ENCODE assay signal across 8 cellular contexts in the genomic region with DNA sequence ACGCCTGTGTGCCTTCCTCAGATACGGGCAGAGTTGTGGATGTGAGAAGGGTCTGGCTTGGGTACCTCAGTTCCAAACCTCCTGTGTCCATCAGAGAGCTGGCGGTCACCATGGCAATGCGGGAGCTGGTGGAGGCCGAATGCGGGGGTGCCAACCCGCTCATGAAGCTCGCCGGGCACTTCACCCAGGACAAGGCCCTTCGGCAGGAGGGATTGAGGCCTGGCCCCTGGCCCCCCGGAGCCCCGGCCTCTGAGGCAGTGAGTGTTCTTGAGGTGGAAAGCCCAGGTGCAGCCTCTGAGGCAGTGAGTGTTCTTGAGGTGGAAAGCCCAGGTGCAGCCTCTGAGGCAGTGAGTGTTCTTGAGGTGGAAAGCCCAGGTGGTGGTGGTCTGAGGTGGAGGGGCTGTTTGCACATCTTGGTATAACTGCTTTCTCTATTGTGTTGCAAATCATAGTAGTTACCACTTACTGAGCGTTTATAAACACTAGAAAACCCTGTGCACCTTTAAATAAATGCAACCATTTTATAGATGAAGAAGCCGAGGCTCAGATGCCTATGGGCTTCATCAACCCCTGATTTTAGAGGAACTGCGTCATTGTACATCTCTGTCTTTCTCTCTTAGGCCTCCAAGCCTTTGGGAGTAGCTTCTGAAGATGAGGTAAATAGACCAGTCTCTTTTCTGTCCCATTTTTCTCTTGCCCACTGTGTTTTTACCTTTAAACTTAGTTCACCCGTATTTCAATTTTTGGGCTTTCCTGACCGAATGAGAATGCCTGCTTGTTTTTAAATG. TPM values are rescaled to one million over a fixed set of nuclear protein-coding genes. Genes with fewer than 3 reads are reported as not detected.
DNase-seq lines count a peak whose midpoint lies in the region; ATAC-seq and TF ChIP-seq lines count a peak whose summit lies in the region.

No MANE protein-coding gene starts in this region.

- no peaks in the 10 kb centered on the region for H3K27me3 ChIP-seq in CD4-positive, alpha-beta T cell (ENCODE audit: control insufficient read depth, insufficient read depth, low read length)
- no peaks in the 10 kb centered on the region for H3K27me3 ChIP-seq in duodenal mucosa (ENCODE audit: control insufficient read depth in 1 of 2, insufficient read depth in 2 of 2, low read length in 2 of 2)
- H3K27me3 ChIP-seq in thymus (ENCODE audit: control insufficient read depth, insufficient read depth): no peaks in the 10 kb centered on the region

- POLR2A ChIA-PET in CD4-positive, alpha-beta T cell (lab: Charles Lee): interaction anchor here (1.0 kb wide), 1 partner anchor 8 kb away, joined by 3 read pairs; no protein-coding TSS in a partner anchor

- TF ChIP-seq CTCF in CD4-positive, alpha-beta T cell (IDR thresholded peaks at IDR 0.05): no peak

- H3K4me3 Mint-ChIP-seq in CD4-positive, alpha-beta T cell: peak overlapping the region; percentile 98
- H3K4me3 Mint-ChIP-seq in memory B cell: peak overlapping the region; percentile 99

- H3K27ac ChIP-seq in CD4-positive, alpha-beta T cell (ENCODE audit: low read depth, low read length): peak overlapping the region; percentile 64
- no peak overlapping the region for H3K27ac ChIP-seq in duodenal mucosa (ENCODE audit: low read depth, low read length)
- peak overlapping the region; percentile 85 for H3K27ac ChIP-seq in thymus (ENCODE audit: low read depth)

- H3K36me3 ChIP-seq in duodenal mucosa (ENCODE audit: control insufficient read depth in 1 of 2, insufficient read depth in 2 of 2, low read length in 2 of 2) (peaks cover 7 to 20% of the 10 kb centered on the region in 2 donors), thymus (ENCODE audit: control insufficient read depth, insufficient read depth) (peaks cover 5% of the 10 kb centered on the region)

- H3K27me3 Mint-ChIP-seq in CD4-positive, alpha-beta T cell: no peaks in the 10 kb centered on the region
- no peaks in the 10 kb centered on the region for H3K27me3 Mint-ChIP-seq in memory B cell

- peaks cover 34% of the 10 kb centered on the region for H3K36me3 Mint-ChIP-seq in CD4-positive, alpha-beta T cell (ENCODE audit: low read depth)
- peaks cover 19% of the 10 kb centered on the region for H3K36me3 Mint-ChIP-seq in memory B cell

- CTCF ChIA-PET in CD4-positive, alpha-beta T cell (lab: Charles Lee): interaction anchor here (1.5 to 2.2 kb wide), 2 partner anchors 48 to 246 kb away, joined by 3 to 6 read pairs; no protein-coding TSS in a partner anchor

- H3K4me1 ChIP-seq in duodenal mucosa (ENCODE audit: control insufficient read depth in 1 of 2, insufficient read depth in 2 of 2, low read length in 2 of 2) (peaks cover 9 to 19% of the 10 kb centered on the region in 2 donors), thymus (ENCODE audit: control insufficient read depth, insufficient read depth, low read length) (peaks cover 23% of the 10 kb centered on the region)

- peak overlapping the region; percentile 70 to 84 for H3K9ac ChIP-seq in duodenal mucosa (ENCODE audit: low read depth in 1 of 2, low read length in 2 of 2)

- peak overlapping the region; percentile 91 to 92 for H3K4me3 ChIP-seq in duodenal mucosa (ENCODE audit: low read depth in 1 of 2, low read length in 2 of 2)
- peak overlapping the region; percentile 62 for H3K4me3 ChIP-seq in thymus (ENCODE audit: low read length)

- intact Hi-C loops in CD4-positive, alpha-beta T cell (cut with DNase I, micrococcal nuclease): loop anchor here in 1 of 2 experiments (10.0 kb wide), 2 partner anchors 286 to 834 kb away; partner anchors contain the start of gene LRRC23

- 25% methylated on average over 17 of the region's 17 CpGs for WGBS in thymus

- no peaks in the 10 kb centered on the region for H3K9me3 ChIP-seq in CD4-positive, alpha-beta T cell (ENCODE audit: control insufficient read depth, low read length)
- H3K9me3 ChIP-seq in duodenal mucosa (ENCODE audit: control insufficient read depth in 1 of 2, low read length in 2 of 2): no peaks in the 10 kb centered on the region
- H3K9me3 ChIP-seq in thymus (ENCODE audit: control insufficient read depth): no peaks in the 10 kb centered on the region

- no peak for ATAC-seq in CD4-positive, alpha-beta T cell (ENCODE audit: poor library complexity)
- peak; percentile 6 for ATAC-seq in HG02885 (IDR thresholded peaks at IDR 0.05; ENCODE audit: poor library complexity, unreplicated experiment)
- ATAC-seq in memory B cell (ENCODE audit: low read depth): no peak
- no peak for ATAC-seq in HG02610 (IDR thresholded peaks at IDR 0.05; ENCODE audit: unreplicated experiment)

- H3K27ac Mint-ChIP-seq in CD4-positive, alpha-beta T cell: peak overlapping the region; percentile 76
- peak overlapping the region; percentile 71 for H3K27ac Mint-ChIP-seq in memory B cell

- peaks cover 60% of the 10 kb centered on the region for H3K4me1 Mint-ChIP-seq in CD4-positive, alpha-beta T cell (ENCODE audit: low read depth)
- H3K4me1 Mint-ChIP-seq in memory B cell: peaks cover 34% of the 10 kb centered on the region

- no peaks in the 10 kb centered on the region for H3K9me3 Mint-ChIP-seq in CD4-positive, alpha-beta T cell
- no peaks in the 10 kb centered on the region for H3K9me3 Mint-ChIP-seq in memory B cell

- peak in 2 of 10 experiments; percentile 0 for DNase-seq in CD4-positive, alpha-beta T cell
- peak; percentile 34 for DNase-seq in SW480 (ENCODE audit: low spot score)
- DNase-seq in memory B cell (ENCODE audit: low spot score in 2 of 2): peak in 1 of 2 donors; percentile 9
- DNase-seq in DMS153 (lab: John Stamatoyannopoulos, UW): no peak

RNA-seq across cellular contexts. Expression of gene PEX5, which starts 1.0 kb away (rescaled TPM):
- 10 to 100 TPM; 22.9 TPM for total RNA-seq in CD4-positive, alpha-beta T cell
- polyA plus RNA-seq in thymus: 31.6 TPM
